ENCODE assay signal across 1 cellular context in genomic region chr1:28409066-28409465, GRCh38.
TF ChIP-seq lines count a peak whose summit lies in the region.

No MANE protein-coding gene starts in this region.

TF ChIP-seq in K562, 482 proteins besides CTCF, POLR2A, EP300 and RAD21:
- no peak for TF ChIP-seq ZNF408 (CRISPR knock-in tag; IDR thresholded peaks at IDR 0.05; ENCODE audit: low read depth)
- TF ChIP-seq ZNF384 (IDR thresholded peaks at IDR 0.05; ENCODE audit: low read depth, low read length) = 0 out of 2 replicates have a peak, but pooled peaks have one; percentile 17
- no peak for TF ChIP-seq ZSCAN29 (IDR thresholded peaks at IDR 0.05)
